ENCODE assay signal across 20 cellular contexts in genomic region chr11:126495806-126496205, GRCh38.
DNase-seq lines count a peak whose midpoint lies in the region; ATAC-seq, FAIRE-seq and TF ChIP-seq lines count a peak whose summit lies in the region.
"Had no signal": no experiment of that assay in that cellular context is flagged by ENCODE, and none has a peak within 500 bp of the region (broad histone marks: within the 10 kb centered on the region; RNA-seq: fewer than 3 reads in every experiment).

No MANE protein-coding gene starts in this region.

- peaks cover 2 to 51% of the 10 kb centered on the region in 2 experiments; a peak in 4 of 5 replicates for H3K27me3 ChIP-seq in HepG2 (ENCODE audit: control insufficient read depth in 1 of 2, insufficient read depth in 2 of 2, low read length in 2 of 2)
- H3K27me3 ChIP-seq in right lobe of liver: no peaks in the 10 kb centered on the region
- peaks cover 0 to 19% (median 0%) of the 10 kb centered on the region in 3 experiments for H3K27me3 ChIP-seq in neuronal stem cell (ENCODE audit: control insufficient read depth in 3 of 3, insufficient read depth in 3 of 3, low read depth in 1 of 3, low read length in 3 of 3)
- H3K27me3 ChIP-seq: SJCRH30 had no signal

- FAIRE-seq in HepG2 (lab: Jason Lieb, UNC) (no peak), HTR-8/SVneo (lab: Jason Lieb, UNC) (no peak)
- FAIRE-seq: A204.1 had no signal

- no peak for TF ChIP-seq CTCF in HepG2 (CRISPR knock-in tag; IDR thresholded peaks at IDR 0.05)
- no peak for TF ChIP-seq CTCF in right lobe of liver (IDR thresholded peaks at IDR 0.05)
- TF ChIP-seq CTCF in brain (conservative IDR thresholded peaks at IDR 0.05): peak in 1 of 2 experiments; percentile 35

- no peak overlapping the region for H2BK120ac ChIP-seq in neuronal stem cell (ENCODE audit: low read depth, low read length)

- TF ChIP-seq RAD21 in HepG2 (CRISPR knock-in tag; IDR thresholded peaks at IDR 0.05): no peak

- no peaks in the 10 kb centered on the region for H3K79me1 ChIP-seq in neuronal stem cell (ENCODE audit: low read depth, low read length)

- no peaks in the 10 kb centered on the region for H3K9me3 ChIP-seq in HepG2 (ENCODE audit: low read length)
- no peaks in the 10 kb centered on the region for H3K9me3 ChIP-seq in right lobe of liver
- no peaks in the 10 kb centered on the region for H3K9me3 ChIP-seq in neuronal stem cell (replicated peaks in 1 of 2; ENCODE audit: control insufficient read depth in 2 of 2, insufficient read depth in 1 of 2, low read depth in 1 of 2, low read length in 2 of 2)
- H3K9me3 ChIP-seq: SJCRH30 had no signal

- no peak for DNase-seq in HepG2 (ENCODE audit: low spot score)
- DNase-seq in right lobe of liver: no peak
- DNase-seq in neuronal stem cell (ENCODE audit: low spot score): no peak
- no peak for DNase-seq in HTR-8/SVneo (ENCODE audit: insufficient read length, low spot score)
- DNase-seq: Calu3; CD4-positive, alpha-beta memory T cell; GF-D8; HCEC 1CT; NCI-H1105 treated with DMSO at 0.1 percent for 48 hours; NCI-H1694 treated with DMSO at 0.1 percent for 48 hours; NCI-H2107; NCI-H226; NCI-H524; NCI-H82; PC-3; SJCRH30 had no signal

- intact Hi-C loops in HepG2 (cut with micrococcal nuclease; ENCODE audit: unreplicated experiment): no loop called here
- intact Hi-C loops in right lobe of liver (cut with DNase I): no loop called here

- no peak overlapping the region for H3K14ac ChIP-seq in neuronal stem cell (ENCODE audit: low read length)

- H3K9ac ChIP-seq in HepG2 (ENCODE audit: insufficient read depth, low read depth, low read length): no peak overlapping the region
- no peak overlapping the region for H3K9ac ChIP-seq in neuronal stem cell (ENCODE audit: low read depth, low read length, poor library complexity)

- H2BK15ac ChIP-seq in neuronal stem cell (ENCODE audit: low read length): no peak overlapping the region

- no peaks in the 10 kb centered on the region for H4K20me1 ChIP-seq in HepG2 (ENCODE audit: insufficient read depth, low read length)

- H3K4me1 Mint-ChIP-seq in brain: peaks cover 46% of the 10 kb centered on the region

- H2AFZ ChIP-seq in HepG2 (ENCODE audit: low read length) (no peak overlapping the region), neuronal stem cell (ENCODE audit: low read length) (no peak overlapping the region)

- no peak overlapping the region for H4K91ac ChIP-seq in neuronal stem cell (ENCODE audit: low read depth, low read length, poor library complexity)

- no peak overlapping the region for H3K23ac ChIP-seq in neuronal stem cell (ENCODE audit: low read depth, low read length, poor library complexity)

- H2BK5ac ChIP-seq in neuronal stem cell (ENCODE audit: low read length): no peak overlapping the region

- no peaks in the 10 kb centered on the region for H3K36me3 Mint-ChIP-seq in brain
- H3K36me3 Mint-ChIP-seq: CD4-positive, alpha-beta memory T cell had no signal

- H3K36me3 ChIP-seq in HepG2 (replicated peaks in 1 of 2; ENCODE audit: control insufficient read depth in 1 of 2, insufficient read depth in 2 of 2, low read length in 2 of 2): no peaks in the 10 kb centered on the region
- no peaks in the 10 kb centered on the region for H3K36me3 ChIP-seq in right lobe of liver
- H3K36me3 ChIP-seq in neuronal stem cell (replicated peaks in 1 of 2; ENCODE audit: control insufficient read depth in 2 of 2, insufficient read depth in 2 of 2, low read length in 2 of 2): no peaks in the 10 kb centered on the region
- H3K36me3 ChIP-seq: SJCRH30 had no signal

- WGBS in HepG2 (ENCODE audit: low lambda C conversion rate): 42% methylated on average over 2 of the region's 2 CpGs
- 100% methylated on average over 1 of the region's 2 CpGs for WGBS in right lobe of liver (ENCODE audit: insufficient coverage, low coverage, low lambda C conversion rate, missing lambda C conversion rate)
- no CpG with 5 or more reads among the region's 2 CpGs for WGBS in neuronal stem cell (ENCODE audit: extremely low coverage in 2 of 2, insufficient read length in 2 of 2, insufficient replicate concordance in 1 of 2), 2 donors

- peak overlapping the region in 3 of 5 experiments; percentile 9 to 63 (median 22) for H3K27ac Mint-ChIP-seq in brain
- H3K27ac Mint-ChIP-seq: CD4-positive, alpha-beta memory T cell had no signal

- peaks cover 0 to 2% (median 0%) of the 10 kb centered on the region in 5 experiments for H3K9me3 Mint-ChIP-seq in brain
- H3K9me3 Mint-ChIP-seq: CD4-positive, alpha-beta memory T cell had no signal

- H3K4me2 ChIP-seq in HepG2 (ENCODE audit: low read depth, low read length): no peak overlapping the region
- no peak overlapping the region for H3K4me2 ChIP-seq in neuronal stem cell (ENCODE audit: insufficient read depth, low read length, poor library complexity, severe bottlenecking)

- H4K8ac ChIP-seq in neuronal stem cell (ENCODE audit: low read depth, low read length): no peak overlapping the region

- TF ChIP-seq EP300 in HepG2 (IDR thresholded peaks at IDR 0.05; ENCODE audit: low read depth in 2 of 2, low read length in 2 of 2) (no peak), HepG2 (CRISPR knock-in tag; IDR thresholded peaks at IDR 0.05; ENCODE audit: borderline replicate concordance) (no peak)

- CTCF ChIA-PET in HepG2 (lab: Yijun Ruan, JAX; ENCODE audit: low intra/inter-chr PET ratio, low total read pairs): no interaction called here

- H3K4me1 ChIP-seq in HepG2 (ENCODE audit: insufficient read depth, low read length) (no peaks in the 10 kb centered on the region), right lobe of liver (no peaks in the 10 kb centered on the region), neuronal stem cell (ENCODE audit: control insufficient read depth in 2 of 2, insufficient read depth in 1 of 2, low read depth in 1 of 2, low read length in 2 of 2) (peaks cover 0 to 12% of the 10 kb centered on the region in 2 donors)
- H3K4me1 ChIP-seq: SJCRH30 had no signal

- H3K4me3 ChIP-seq in HepG2 (replicated peaks in 1 of 3; ENCODE audit: insufficient read depth in 1 of 3, low read depth in 2 of 3, low read length in 3 of 3) (no peak overlapping the region), right lobe of liver (no peak overlapping the region), neuronal stem cell (ENCODE audit: low read length in 2 of 2) (no peak overlapping the region)
- H3K4me3 ChIP-seq: SJCRH30 had no signal

- H3K79me2 ChIP-seq in HepG2 (ENCODE audit: insufficient read depth, low read length): no peaks in the 10 kb centered on the region

- POLR2A ChIA-PET in HepG2 (lab: Yijun Ruan, JAX): no interaction called here

- in situ Hi-C loops in HepG2 (cut with HindIII; ENCODE audit: extremely low pct_ligation_motif_present, low pct_unique_long_range_greater_than_20kb): no loop called here

- H3K4ac ChIP-seq in neuronal stem cell (ENCODE audit: low read length): no peak overlapping the region

- H3K18ac ChIP-seq in neuronal stem cell (ENCODE audit: low read length): peak overlapping the region; percentile 62

- no peak overlapping the region for H2BK12ac ChIP-seq in neuronal stem cell (ENCODE audit: low read length)

- TF ChIP-seq POLR2A in HepG2 (IDR thresholded peaks at IDR 0.05; ENCODE audit: insufficient read depth in 1 of 2, low read depth in 2 of 2, low read length in 2 of 2) (no peak), right lobe of liver (IDR thresholded peaks at IDR 0.05) (no peak)

- no peak overlapping the region for H2AK5ac ChIP-seq in neuronal stem cell (ENCODE audit: low read depth, low read length)

- no peaks in the 10 kb centered on the region for H3K27me3 Mint-ChIP-seq in brain

- H3K27ac ChIP-seq in HepG2 (ENCODE audit: extremely low read length, insufficient read depth, low read length) (no peak overlapping the region), right lobe of liver (no peak overlapping the region), neuronal stem cell (replicated peaks; ENCODE audit: low read length) (no peak overlapping the region)
- H3K27ac ChIP-seq: SJCRH30 had no signal

- peak; percentile 17; the same call in 2 of the 3 replicates for ATAC-seq in HepG2
- ATAC-seq in right lobe of liver: no peak
- ATAC-seq in HG02571 (IDR thresholded peaks at IDR 0.05; ENCODE audit: unreplicated experiment): no peak
- ATAC-seq in HG02870 (IDR thresholded peaks at IDR 0.05; ENCODE audit: unreplicated experiment): no peak
- ATAC-seq: PC-3 had no signal

- no peak overlapping the region for H3K4me3 Mint-ChIP-seq in brain
- H3K4me3 Mint-ChIP-seq: CD4-positive, alpha-beta memory T cell had no signal

- BruUV-seq in HepG2 (replicated peaks; lab: Mats Ljungman, UMichigan): no TSS peak

TF ChIP-seq in HepG2, 621 proteins besides CTCF, POLR2A, EP300 and RAD21 (continues in another document):
- TF ChIP-seq ZFP37 (CRISPR knock-in tag; IDR thresholded peaks at IDR 0.05; ENCODE audit: borderline replicate concordance) (no peak), ZNF232 (CRISPR knock-in tag; IDR thresholded peaks at IDR 0.05; ENCODE audit: borderline replicate concordance) (no peak), ZNF230 (CRISPR knock-in tag; IDR thresholded peaks at IDR 0.05) (no peak), YEATS4 (CRISPR knock-in tag; IDR thresholded peaks at IDR 0.05; ENCODE audit: borderline replicate concordance) (no peak), ZNF546 (CRISPR knock-in tag; conservative IDR thresholded peaks at IDR 0.05) (no peak), KDM1A (CRISPR knock-in tag; IDR thresholded peaks at IDR 0.05) (no peak), HNRNPL (IDR thresholded peaks at IDR 0.05; ENCODE audit: low read depth, low read length) (no peak), ZNF891 (CRISPR knock-in tag; IDR thresholded peaks at IDR 0.05) (no peak), ZNF746 (CRISPR knock-in tag; IDR thresholded peaks at IDR 0.05) (no peak)
- TF ChIP-seq, protein P1, sequence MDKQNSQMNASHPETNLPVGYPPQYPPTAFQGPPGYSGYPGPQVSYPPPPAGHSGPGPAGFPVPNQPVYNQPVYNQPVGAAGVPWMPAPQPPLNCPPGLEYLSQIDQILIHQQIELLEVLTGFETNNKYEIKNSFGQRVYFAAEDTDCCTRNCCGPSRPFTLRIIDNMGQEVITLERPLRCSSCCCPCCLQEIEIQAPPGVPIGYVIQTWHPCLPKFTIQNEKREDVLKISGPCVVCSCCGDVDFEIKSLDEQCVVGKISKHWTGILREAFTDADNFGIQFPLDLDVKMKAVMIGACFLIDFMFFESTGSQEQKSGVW (CRISPR knock-in tag; IDR thresholded peaks at IDR 0.05; ENCODE audit: borderline replicate concordance): no peak
